1 cellular context compared by ENCODE assay signal in genomic region chr11:70207531-70208131, GRCh38.
TF ChIP-seq lines count a peak whose summit lies in the region.

No MANE protein-coding gene starts in this region.

TF ChIP-seq in GM12878, 131 proteins besides CTCF, POLR2A, EP300 and RAD21:
- TF ChIP-seq ZZZ3 (IDR thresholded peaks at IDR 0.05; ENCODE audit: control insufficient read depth, insufficient read length, low read depth) (no peak), JUND (IDR thresholded peaks at IDR 0.05; ENCODE audit: low read depth, low read length) (no peak)
TF ChIP-seq in GM12878: peak in this region for 0.
